2 cellular contexts compared by ENCODE assay signal in the genomic region with DNA sequence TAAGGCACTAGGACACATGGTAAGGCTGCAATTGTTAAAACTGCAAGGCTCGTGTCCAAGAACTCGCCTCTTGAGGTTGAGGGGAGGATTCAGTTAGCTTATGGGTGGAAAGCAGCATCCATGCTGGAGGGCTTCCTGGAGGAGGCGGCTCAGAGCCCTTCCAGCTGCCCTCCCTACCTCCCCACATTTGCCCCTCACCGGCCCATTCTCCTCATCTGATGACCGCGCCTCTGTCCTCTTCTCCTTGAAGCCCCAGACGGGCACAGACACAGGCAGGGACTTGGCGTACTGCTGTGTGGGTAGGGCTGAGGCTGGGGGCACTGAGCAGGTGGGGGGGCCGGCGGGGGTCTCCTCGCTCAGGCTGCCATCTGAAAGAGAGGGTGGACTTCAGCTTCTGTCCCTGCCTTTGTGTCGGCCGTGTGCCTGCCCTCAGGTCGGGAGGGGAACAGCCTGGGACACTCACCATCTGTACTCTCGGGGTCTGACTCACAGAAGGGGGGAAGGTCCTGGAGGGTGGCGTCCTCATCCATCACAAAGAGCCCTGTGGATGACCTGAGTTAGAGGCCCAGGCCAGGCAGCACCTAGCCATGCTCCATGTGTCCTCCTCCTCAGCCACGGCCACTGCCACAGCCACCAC.
A peak's percentile ranks its signal among the peaks of the same experiment; 100 is the strongest.
TF ChIP-seq lines count a peak whose summit lies in the region.

No MANE protein-coding gene starts in this region.

TF ChIP-seq in HCT116, 20 proteins besides CTCF, POLR2A, EP300 and RAD21:
- TF ChIP-seq, protein P1, sequence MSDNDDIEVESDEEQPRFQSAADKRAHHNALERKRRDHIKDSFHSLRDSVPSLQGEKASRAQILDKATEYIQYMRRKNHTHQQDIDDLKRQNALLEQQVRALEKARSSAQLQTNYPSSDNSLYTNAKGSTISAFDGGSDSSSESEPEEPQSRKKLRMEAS (IDR thresholded peaks at IDR 0.05), result no peak
- TF ChIP-seq EZH2 (IDR thresholded peaks at IDR 0.05), result no peak
- no peak for TF ChIP-seq CBX3 (IDR thresholded peaks at IDR 0.05; ENCODE audit: low read depth)
- TF ChIP-seq POLR2AphosphoS5 (IDR thresholded peaks at IDR 0.05; ENCODE audit: low read depth, low read length), result no peak
- no peak for TF ChIP-seq FOSL1 (IDR thresholded peaks at IDR 0.05; ENCODE audit: low read depth)
- TF ChIP-seq TCF7L2 (IDR thresholded peaks at IDR 0.05; ENCODE audit: borderline replicate concordance, extremely low read depth, insufficient read depth, insufficient read length), result no peak
- TF ChIP-seq, protein P2, sequence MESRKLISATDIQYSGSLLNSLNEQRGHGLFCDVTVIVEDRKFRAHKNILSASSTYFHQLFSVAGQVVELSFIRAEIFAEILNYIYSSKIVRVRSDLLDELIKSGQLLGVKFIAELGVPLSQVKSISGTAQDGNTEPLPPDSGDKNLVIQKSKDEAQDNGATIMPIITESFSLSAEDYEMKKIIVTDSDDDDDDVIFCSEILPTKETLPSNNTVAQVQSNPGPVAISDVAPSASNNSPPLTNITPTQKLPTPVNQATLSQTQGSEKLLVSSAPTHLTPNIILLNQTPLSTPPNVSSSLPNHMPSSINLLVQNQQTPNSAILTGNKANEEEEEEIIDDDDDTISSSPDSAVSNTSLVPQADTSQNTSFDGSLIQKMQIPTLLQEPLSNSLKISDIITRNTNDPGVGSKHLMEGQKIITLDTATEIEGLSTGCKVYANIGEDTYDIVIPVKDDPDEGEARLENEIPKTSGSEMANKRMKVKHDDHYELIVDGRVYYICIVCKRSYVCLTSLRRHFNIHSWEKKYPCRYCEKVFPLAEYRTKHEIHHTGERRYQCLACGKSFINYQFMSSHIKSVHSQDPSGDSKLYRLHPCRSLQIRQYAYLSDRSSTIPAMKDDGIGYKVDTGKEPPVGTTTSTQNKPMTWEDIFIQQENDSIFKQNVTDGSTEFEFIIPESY (IDR thresholded peaks at IDR 0.05; ENCODE audit: extremely low read depth, insufficient replicate concordance, low read length), result no peak
- TF ChIP-seq SIN3A (IDR thresholded peaks at IDR 0.05; ENCODE audit: low read depth), result no peak
- TF ChIP-seq ZFX (IDR thresholded peaks at IDR 0.05), result no peak
- TF ChIP-seq, protein P3, sequence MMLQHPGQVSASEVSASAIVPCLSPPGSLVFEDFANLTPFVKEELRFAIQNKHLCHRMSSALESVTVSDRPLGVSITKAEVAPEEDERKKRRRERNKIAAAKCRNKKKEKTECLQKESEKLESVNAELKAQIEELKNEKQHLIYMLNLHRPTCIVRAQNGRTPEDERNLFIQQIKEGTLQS (IDR thresholded peaks at IDR 0.05), result no peak
- no peak for TF ChIP-seq SP1 (IDR thresholded peaks at IDR 0.05; ENCODE audit: low read depth)
- no peak for TF ChIP-seq EZH2phosphoT487 (IDR thresholded peaks at IDR 0.05; ENCODE audit: borderline replicate concordance)
- TF ChIP-seq YY1 (IDR thresholded peaks at IDR 0.05; ENCODE audit: extremely low read depth, insufficient replicate concordance, low read depth, low read length), result no peak
- TF ChIP-seq SRF (IDR thresholded peaks at IDR 0.05; ENCODE audit: low read depth), result no peak
- TF ChIP-seq ZNF274 (IDR thresholded peaks at IDR 0.05; ENCODE audit: low read depth, low read length), result no peak
- TF ChIP-seq CEBPB (IDR thresholded peaks at IDR 0.05; ENCODE audit: low read depth), result no peak
- TF ChIP-seq, protein P4, sequence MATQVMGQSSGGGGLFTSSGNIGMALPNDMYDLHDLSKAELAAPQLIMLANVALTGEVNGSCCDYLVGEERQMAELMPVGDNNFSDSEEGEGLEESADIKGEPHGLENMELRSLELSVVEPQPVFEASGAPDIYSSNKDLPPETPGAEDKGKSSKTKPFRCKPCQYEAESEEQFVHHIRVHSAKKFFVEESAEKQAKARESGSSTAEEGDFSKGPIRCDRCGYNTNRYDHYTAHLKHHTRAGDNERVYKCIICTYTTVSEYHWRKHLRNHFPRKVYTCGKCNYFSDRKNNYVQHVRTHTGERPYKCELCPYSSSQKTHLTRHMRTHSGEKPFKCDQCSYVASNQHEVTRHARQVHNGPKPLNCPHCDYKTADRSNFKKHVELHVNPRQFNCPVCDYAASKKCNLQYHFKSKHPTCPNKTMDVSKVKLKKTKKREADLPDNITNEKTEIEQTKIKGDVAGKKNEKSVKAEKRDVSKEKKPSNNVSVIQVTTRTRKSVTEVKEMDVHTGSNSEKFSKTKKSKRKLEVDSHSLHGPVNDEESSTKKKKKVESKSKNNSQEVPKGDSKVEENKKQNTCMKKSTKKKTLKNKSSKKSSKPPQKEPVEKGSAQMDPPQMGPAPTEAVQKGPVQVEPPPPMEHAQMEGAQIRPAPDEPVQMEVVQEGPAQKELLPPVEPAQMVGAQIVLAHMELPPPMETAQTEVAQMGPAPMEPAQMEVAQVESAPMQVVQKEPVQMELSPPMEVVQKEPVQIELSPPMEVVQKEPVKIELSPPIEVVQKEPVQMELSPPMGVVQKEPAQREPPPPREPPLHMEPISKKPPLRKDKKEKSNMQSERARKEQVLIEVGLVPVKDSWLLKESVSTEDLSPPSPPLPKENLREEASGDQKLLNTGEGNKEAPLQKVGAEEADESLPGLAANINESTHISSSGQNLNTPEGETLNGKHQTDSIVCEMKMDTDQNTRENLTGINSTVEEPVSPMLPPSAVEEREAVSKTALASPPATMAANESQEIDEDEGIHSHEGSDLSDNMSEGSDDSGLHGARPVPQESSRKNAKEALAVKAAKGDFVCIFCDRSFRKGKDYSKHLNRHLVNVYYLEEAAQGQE (IDR thresholded peaks at IDR 0.05; ENCODE audit: low read depth), result no peak
- TF ChIP-seq EGR1 (IDR thresholded peaks at IDR 0.05; ENCODE audit: low read depth), result no peak
- no peak for TF ChIP-seq JUND (IDR thresholded peaks at IDR 0.05)
TF ChIP-seq in HCT116: peak in this region for 0.

TF ChIP-seq in K562, 482 proteins besides CTCF, POLR2A, EP300 and RAD21:
- TF ChIP-seq RBM25 (IDR thresholded peaks at IDR 0.05; ENCODE audit: low read depth, low read length, severe bottlenecking) (peak; percentile 81), LCOR (CRISPR knock-in tag; IDR thresholded peaks at IDR 0.05) (no peak), MAFG (tag; conservative IDR thresholded peaks at IDR 0.05) (no peak), KDM1A (IDR thresholded peaks at IDR 0.05) (0 out of 4 replicates have a peak, but pooled peaks of 1 of the 2 experiments have one; percentile 16), STAG1 (CRISPR knock-in tag; IDR thresholded peaks at IDR 0.05; ENCODE audit: borderline replicate concordance) (no peak), ZNF436 (CRISPR knock-in tag; IDR thresholded peaks at IDR 0.05) (peak; percentile 80), TCFL5 (CRISPR knock-in tag; conservative IDR thresholded peaks at IDR 0.05) (no peak), SETDB1 (IDR thresholded peaks at IDR 0.05; ENCODE audit: low read length) (no peak), ZFP36 (IDR thresholded peaks at IDR 0.05; ENCODE audit: low read depth, low read length, partially characterized antibody) (peak; percentile 98), XRCC5 (IDR thresholded peaks at IDR 0.05; ENCODE audit: low read depth, low read length) (no peak), POLR2G (IDR thresholded peaks at IDR 0.05; ENCODE audit: low read depth, low read length) (0 out of 2 replicates have a peak, but pooled peaks have one; percentile 15), NFIC (IDR thresholded peaks at IDR 0.05) (no peak), KHSRP (IDR thresholded peaks at IDR 0.05) (no peak), JUND (IDR thresholded peaks at IDR 0.05; ENCODE audit: borderline replicate concordance, low read depth, low read length) (no peak), JUND (tag; IDR thresholded peaks at IDR 0.05; ENCODE audit: borderline replicate concordance, low read depth, low read length) (no peak)
- TF ChIP-seq, protein P5, sequence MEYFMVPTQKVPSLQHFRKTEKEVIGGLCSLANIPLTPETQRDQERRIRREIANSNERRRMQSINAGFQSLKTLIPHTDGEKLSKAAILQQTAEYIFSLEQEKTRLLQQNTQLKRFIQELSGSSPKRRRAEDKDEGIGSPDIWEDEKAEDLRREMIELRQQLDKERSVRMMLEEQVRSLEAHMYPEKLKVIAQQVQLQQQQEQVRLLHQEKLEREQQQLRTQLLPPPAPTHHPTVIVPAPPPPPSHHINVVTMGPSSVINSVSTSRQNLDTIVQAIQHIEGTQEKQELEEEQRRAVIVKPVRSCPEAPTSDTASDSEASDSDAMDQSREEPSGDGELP (CRISPR knock-in tag; IDR thresholded peaks at IDR 0.05; ENCODE audit: borderline replicate concordance), result 0 out of 2 replicates have a peak, but pooled peaks have one; percentile 15
- TF ChIP-seq, protein P6, sequence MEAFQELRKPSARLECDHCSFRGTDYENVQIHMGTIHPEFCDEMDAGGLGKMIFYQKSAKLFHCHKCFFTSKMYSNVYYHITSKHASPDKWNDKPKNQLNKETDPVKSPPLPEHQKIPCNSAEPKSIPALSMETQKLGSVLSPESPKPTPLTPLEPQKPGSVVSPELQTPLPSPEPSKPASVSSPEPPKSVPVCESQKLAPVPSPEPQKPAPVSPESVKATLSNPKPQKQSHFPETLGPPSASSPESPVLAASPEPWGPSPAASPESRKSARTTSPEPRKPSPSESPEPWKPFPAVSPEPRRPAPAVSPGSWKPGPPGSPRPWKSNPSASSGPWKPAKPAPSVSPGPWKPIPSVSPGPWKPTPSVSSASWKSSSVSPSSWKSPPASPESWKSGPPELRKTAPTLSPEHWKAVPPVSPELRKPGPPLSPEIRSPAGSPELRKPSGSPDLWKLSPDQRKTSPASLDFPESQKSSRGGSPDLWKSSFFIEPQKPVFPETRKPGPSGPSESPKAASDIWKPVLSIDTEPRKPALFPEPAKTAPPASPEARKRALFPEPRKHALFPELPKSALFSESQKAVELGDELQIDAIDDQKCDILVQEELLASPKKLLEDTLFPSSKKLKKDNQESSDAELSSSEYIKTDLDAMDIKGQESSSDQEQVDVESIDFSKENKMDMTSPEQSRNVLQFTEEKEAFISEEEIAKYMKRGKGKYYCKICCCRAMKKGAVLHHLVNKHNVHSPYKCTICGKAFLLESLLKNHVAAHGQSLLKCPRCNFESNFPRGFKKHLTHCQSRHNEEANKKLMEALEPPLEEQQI (IDR thresholded peaks at IDR 0.05), result no peak
- TF ChIP-seq, protein P7, sequence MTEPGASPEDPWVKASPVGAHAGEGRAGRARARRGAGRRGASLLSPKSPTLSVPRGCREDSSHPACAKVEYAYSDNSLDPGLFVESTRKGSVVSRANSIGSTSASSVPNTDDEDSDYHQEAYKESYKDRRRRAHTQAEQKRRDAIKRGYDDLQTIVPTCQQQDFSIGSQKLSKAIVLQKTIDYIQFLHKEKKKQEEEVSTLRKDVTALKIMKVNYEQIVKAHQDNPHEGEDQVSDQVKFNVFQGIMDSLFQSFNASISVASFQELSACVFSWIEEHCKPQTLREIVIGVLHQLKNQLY (CRISPR knock-in tag; conservative IDR thresholded peaks at IDR 0.05), result no peak
- TF ChIP-seq, protein P8, sequence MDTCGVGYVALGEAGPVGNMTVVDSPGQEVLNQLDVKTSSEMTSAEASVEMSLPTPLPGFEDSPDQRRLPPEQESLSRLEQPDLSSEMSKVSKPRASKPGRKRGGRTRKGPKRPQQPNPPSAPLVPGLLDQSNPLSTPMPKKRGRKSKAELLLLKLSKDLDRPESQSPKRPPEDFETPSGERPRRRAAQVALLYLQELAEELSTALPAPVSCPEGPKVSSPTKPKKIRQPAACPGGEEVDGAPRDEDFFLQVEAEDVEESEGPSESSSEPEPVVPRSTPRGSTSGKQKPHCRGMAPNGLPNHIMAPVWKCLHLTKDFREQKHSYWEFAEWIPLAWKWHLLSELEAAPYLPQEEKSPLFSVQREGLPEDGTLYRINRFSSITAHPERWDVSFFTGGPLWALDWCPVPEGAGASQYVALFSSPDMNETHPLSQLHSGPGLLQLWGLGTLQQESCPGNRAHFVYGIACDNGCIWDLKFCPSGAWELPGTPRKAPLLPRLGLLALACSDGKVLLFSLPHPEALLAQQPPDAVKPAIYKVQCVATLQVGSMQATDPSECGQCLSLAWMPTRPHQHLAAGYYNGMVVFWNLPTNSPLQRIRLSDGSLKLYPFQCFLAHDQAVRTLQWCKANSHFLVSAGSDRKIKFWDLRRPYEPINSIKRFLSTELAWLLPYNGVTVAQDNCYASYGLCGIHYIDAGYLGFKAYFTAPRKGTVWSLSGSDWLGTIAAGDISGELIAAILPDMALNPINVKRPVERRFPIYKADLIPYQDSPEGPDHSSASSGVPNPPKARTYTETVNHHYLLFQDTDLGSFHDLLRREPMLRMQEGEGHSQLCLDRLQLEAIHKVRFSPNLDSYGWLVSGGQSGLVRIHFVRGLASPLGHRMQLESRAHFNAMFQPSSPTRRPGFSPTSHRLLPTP (IDR thresholded peaks at IDR 0.05; ENCODE audit: borderline replicate concordance, extremely low read depth, insufficient read length), result peak; percentile 32
TF ChIP-seq in K562: peak in this region for 7.
